1 cellular context compared by ENCODE assay signal in the genomic region with DNA sequence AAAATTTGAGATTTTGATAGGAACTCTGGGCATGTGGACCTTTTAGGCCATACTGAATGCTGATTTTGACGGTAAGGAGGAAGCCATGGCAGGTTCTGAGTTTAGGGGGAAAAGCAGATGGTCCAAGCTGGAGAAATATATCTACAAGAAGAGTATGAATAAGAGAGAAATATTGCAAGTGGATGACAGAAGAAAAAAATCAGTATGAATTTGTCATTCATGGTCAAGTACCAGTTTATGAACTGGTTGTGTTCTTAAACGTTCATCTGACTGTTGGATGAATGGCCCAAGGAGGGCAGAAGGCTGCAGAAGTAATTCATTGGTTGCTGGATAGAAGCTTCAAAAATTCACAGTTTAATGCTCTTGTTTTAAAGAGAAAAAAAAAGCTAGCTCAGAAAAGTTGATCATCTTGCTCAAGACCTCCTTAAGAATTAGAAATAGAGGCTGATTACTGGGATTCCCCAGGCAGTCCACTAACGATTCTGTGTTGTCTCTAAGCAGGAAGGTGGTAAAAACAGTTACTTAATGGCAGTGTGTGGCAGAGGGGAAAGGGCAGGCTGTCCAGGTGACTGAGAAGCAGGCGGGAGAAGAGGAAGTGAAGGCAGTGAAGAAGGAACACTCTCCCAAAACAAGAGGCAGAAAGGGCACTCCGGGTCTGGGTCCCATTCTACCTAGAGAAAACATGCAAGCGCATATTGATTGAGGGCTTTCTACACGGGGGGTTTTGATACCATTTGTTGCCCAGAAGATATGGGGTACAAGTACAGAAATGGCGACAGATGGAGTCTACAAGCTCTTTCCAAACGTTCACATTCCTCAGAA.
A peak's percentile ranks its signal among the peaks of the same experiment; 100 is the strongest.
TF ChIP-seq lines count a peak whose summit lies in the region.

No MANE protein-coding gene starts in this region.

TF ChIP-seq in K562, 482 proteins besides CTCF, POLR2A, EP300 and RAD21:
- TF ChIP-seq SPI1 (IDR thresholded peaks at IDR 0.05; ENCODE audit: borderline replicate concordance, low read depth, low read length): peak; percentile 65; the same call in 1 of the 2 replicates
- no peak for TF ChIP-seq ZNF232 (CRISPR knock-in tag; IDR thresholded peaks at IDR 0.05)
